Comparison of ENCODE assay signal across 1 cellular context in the genomic region with DNA sequence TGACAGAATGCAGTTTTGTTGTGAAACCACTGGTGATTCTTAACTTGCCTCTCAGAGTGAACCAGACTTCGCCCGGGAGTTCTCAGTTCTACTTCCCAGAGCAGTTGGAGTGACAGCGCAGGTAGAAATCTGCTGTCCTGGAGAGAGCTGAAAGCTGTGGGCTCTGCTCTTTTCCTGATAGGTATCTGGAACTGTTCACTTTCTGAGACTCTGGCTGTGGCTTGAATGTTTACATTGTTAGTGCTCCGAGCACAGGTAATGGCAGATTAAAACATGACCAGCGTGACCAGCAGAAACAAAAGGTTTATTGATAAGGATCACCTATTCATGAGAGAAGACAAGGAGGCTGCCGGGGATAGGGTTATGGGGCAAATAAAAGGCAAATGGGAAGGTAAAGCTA.
TF ChIP-seq lines count a peak whose summit lies in the region.

No MANE protein-coding gene starts in this region.

TF ChIP-seq in SK-N-SH treated with all-trans-retinoic acid at 6 μM for 48 hours, 23 proteins besides CTCF, POLR2A, EP300 and RAD21 (continued from another document):
- TF ChIP-seq, protein P1, sequence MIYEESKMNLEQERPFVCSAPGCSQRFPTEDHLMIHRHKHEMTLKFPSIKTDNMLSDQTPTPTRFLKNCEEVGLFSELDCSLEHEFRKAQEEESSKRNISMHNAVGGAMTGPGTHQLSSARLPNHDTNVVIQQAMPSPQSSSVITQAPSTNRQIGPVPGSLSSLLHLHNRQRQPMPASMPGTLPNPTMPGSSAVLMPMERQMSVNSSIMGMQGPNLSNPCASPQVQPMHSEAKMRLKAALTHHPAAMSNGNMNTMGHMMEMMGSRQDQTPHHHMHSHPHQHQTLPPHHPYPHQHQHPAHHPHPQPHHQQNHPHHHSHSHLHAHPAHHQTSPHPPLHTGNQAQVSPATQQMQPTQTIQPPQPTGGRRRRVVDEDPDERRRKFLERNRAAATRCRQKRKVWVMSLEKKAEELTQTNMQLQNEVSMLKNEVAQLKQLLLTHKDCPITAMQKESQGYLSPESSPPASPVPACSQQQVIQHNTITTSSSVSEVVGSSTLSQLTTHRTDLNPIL (CRISPR knock-in tag; IDR thresholded peaks at IDR 0.05; ENCODE audit: low read depth) = no peak
- TF ChIP-seq, protein P2, sequence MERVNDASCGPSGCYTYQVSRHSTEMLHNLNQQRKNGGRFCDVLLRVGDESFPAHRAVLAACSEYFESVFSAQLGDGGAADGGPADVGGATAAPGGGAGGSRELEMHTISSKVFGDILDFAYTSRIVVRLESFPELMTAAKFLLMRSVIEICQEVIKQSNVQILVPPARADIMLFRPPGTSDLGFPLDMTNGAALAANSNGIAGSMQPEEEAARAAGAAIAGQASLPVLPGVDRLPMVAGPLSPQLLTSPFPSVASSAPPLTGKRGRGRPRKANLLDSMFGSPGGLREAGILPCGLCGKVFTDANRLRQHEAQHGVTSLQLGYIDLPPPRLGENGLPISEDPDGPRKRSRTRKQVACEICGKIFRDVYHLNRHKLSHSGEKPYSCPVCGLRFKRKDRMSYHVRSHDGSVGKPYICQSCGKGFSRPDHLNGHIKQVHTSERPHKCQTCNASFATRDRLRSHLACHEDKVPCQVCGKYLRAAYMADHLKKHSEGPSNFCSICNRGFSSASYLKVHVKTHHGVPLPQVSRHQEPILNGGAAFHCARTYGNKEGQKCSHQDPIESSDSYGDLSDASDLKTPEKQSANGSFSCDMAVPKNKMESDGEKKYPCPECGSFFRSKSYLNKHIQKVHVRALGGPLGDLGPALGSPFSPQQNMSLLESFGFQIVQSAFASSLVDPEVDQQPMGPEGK (CRISPR knock-in tag; IDR thresholded peaks at IDR 0.05; ENCODE audit: borderline replicate concordance) = no peak
- no peak for TF ChIP-seq OSR1 (CRISPR knock-in tag; IDR thresholded peaks at IDR 0.05)
- no peak for TF ChIP-seq ZC3H10 (CRISPR knock-in tag; IDR thresholded peaks at IDR 0.05)
